In the genomic region with DNA sequence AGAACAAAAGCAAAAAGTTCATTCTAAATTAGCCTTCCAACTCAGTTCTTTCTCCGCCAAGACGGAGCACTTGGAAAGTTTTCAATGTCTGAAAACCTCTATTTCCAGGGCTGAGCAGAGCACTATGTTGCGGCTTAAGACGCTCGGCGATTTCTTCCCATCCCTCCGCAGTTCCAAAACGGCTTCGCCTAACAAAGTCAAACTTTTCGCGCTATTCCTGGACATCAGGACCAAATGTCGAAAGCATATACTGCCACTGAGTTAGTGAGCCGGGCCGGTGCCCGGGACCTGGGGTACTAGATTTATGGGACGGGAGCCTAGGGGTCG, we compare ENCODE assay signal across 8 cellular contexts. TPM values are rescaled to one million over a fixed set of nuclear protein-coding genes. Genes with fewer than 3 reads are reported as not detected.
DNase-seq lines count a peak whose midpoint lies in the region; TF ChIP-seq lines count a peak whose summit lies in the region.

No MANE protein-coding gene starts in this region.

- H3K27ac ChIP-seq in OCI-LY7 (ENCODE audit: low read depth, low read length, poor library complexity, severe bottlenecking) (peak overlapping the region; percentile 80), muscle layer of colon (ENCODE audit: low read depth, low read length) (peak overlapping the region; percentile 90)

- TSS peak; percentile 62 for BruUV-seq in OCI-LY7 (replicated peaks; lab: Mats Ljungman, UMichigan)

- H3K4me1 Mint-ChIP-seq in activated T-cell treated with anti-CD3 and anti-CD28 coated beads, Interleukin-2, amount 50 U/mL, for 24 hours (ENCODE audit: low read depth) = peaks cover 36% of the 10 kb centered on the region

- peaks cover 3% of the 10 kb centered on the region for H3K36me3 Mint-ChIP-seq in activated T-cell treated with anti-CD3 and anti-CD28 coated beads, Interleukin-2, amount 50 U/mL, for 24 hours (ENCODE audit: low read depth)

- POLR2A ChIA-PET in OCI-LY7 (lab: Charles Lee) = interaction anchor here (0.5 to 2.7 kb wide), 21 partner anchors 10 to 1927 kb away, joined by 3 to 14 read pairs (median 4); partner anchors contain the start of gene ITM2B

- no peaks in the 10 kb centered on the region for H3K9me2 ChIP-seq in OCI-LY7 (ENCODE audit: insufficient read depth, low read length)

- DNase-seq in activated T-cell treated with anti-CD3 and anti-CD28 coated beads, Interleukin-2, amount 50 U/mL, for 24 hours = no peak
- DNase-seq in activated T-cell treated with anti-CD3 and anti-CD28 coated beads, Interleukin-2, amount 50 U/mL, for 1 hour = no peak
- DNase-seq in OCI-LY7 (ENCODE audit: low spot score) (no peak), NCI-H1417 treated with DMSO at 0.1 percent for 48 hours (lab: John Stamatoyannopoulos, UW) (no peak), SK-N-DZ (ENCODE audit: low spot score) (no peak)
- no peak for DNase-seq in stimulated activated CD4-positive, alpha-beta T cell treated with anti-CD3 and anti-CD28 coated beads, Interleukin-2, amount 100 ng/mL, for 48 hours

- no peak for TF ChIP-seq CTCF in OCI-LY7 (conservative IDR thresholded peaks at IDR 0.05; ENCODE audit: low read length)

- H3K27me3 ChIP-seq in endocrine pancreas (ENCODE audit: control insufficient read depth, insufficient read depth, low read length) = no peaks in the 10 kb centered on the region
- no peaks in the 10 kb centered on the region for H3K27me3 ChIP-seq in muscle layer of colon (ENCODE audit: control insufficient read depth in 1 of 2, insufficient read depth in 2 of 2, low read length in 2 of 2)

- intact Hi-C loops in OCI-LY7 (cut with micrococcal nuclease; ENCODE audit: unreplicated experiment) = loop anchor here (1.0 to 2.0 kb wide), 4 partner anchors 30 to 228 kb away; no protein-coding TSS in a partner anchor

- H3K9ac ChIP-seq in endocrine pancreas (ENCODE audit: control insufficient read depth, insufficient read depth, low read length) = peak overlapping the region; percentile 78
- peak overlapping the region; percentile 94 for H3K9ac ChIP-seq in muscle layer of colon (ENCODE audit: low read length)

- CTCF ChIA-PET in OCI-LY7 (lab: Charles Lee; ENCODE audit: unreplicated experiment) = interaction anchor here (0.5 to 2.2 kb wide), 3 partner anchors 10 to 30 kb away, joined by 3 to 14 read pairs (median 4); no protein-coding TSS in a partner anchor

- peak overlapping the region; percentile 94 for H3K4me2 ChIP-seq in OCI-LY7 (ENCODE audit: low read length)

- H3K27ac Mint-ChIP-seq in activated T-cell treated with anti-CD3 and anti-CD28 coated beads, Interleukin-2, amount 50 U/mL, for 24 hours = peak overlapping the region; percentile 98

- H3K4me1 ChIP-seq in OCI-LY7 (ENCODE audit: insufficient read depth, low read length, poor library complexity, severe bottlenecking) = peaks cover 65% of the 10 kb centered on the region
- peaks cover 15% of the 10 kb centered on the region for H3K4me1 ChIP-seq in endocrine pancreas (ENCODE audit: control insufficient read depth, insufficient read depth, low read length)
- peaks cover 16% of the 10 kb centered on the region for H3K4me1 ChIP-seq in muscle layer of colon (ENCODE audit: insufficient read depth, low read length)

- no peaks in the 10 kb centered on the region for H4K20me1 ChIP-seq in OCI-LY7 (ENCODE audit: insufficient read depth, low read length)

- H3K79me2 ChIP-seq in OCI-LY7 (ENCODE audit: insufficient read depth, low read depth, low read length) = peaks cover 43% of the 10 kb centered on the region; the same call in 1 of the 2 replicates

- H2AFZ ChIP-seq in OCI-LY7 (ENCODE audit: low read length) = peak overlapping the region; percentile 83

- H3K27me3 Mint-ChIP-seq in activated T-cell treated with anti-CD3 and anti-CD28 coated beads, Interleukin-2, amount 50 U/mL, for 24 hours = no peaks in the 10 kb centered on the region

- H3K36me3 ChIP-seq in OCI-LY7 (ENCODE audit: insufficient read depth, low read length) = no peaks in the 10 kb centered on the region
- no peaks in the 10 kb centered on the region for H3K36me3 ChIP-seq in endocrine pancreas (ENCODE audit: control insufficient read depth, insufficient read depth, low read length)
- no peaks in the 10 kb centered on the region for H3K36me3 ChIP-seq in muscle layer of colon (ENCODE audit: insufficient read depth, low read length)

- H3K4me3 ChIP-seq in OCI-LY7 (ENCODE audit: low read depth, low read length, poor library complexity, severe bottlenecking) (peak overlapping the region; percentile 73), endocrine pancreas (ENCODE audit: control insufficient read depth, insufficient read depth, low read length) (peak overlapping the region; percentile 89), muscle layer of colon (ENCODE audit: low read depth in 1 of 2, low read length in 2 of 2) (peak overlapping the region; percentile 77 to 91)

- H3K4me3 Mint-ChIP-seq in activated T-cell treated with anti-CD3 and anti-CD28 coated beads, Interleukin-2, amount 50 U/mL, for 24 hours = peak overlapping the region; percentile 89

- H3K9me3 ChIP-seq in OCI-LY7 (ENCODE audit: low read length) = peaks cover 4% of the 10 kb centered on the region; the same call in 1 of the 2 replicates
- H3K9me3 ChIP-seq in endocrine pancreas (ENCODE audit: control insufficient read depth, low read length) = no peaks in the 10 kb centered on the region
- H3K9me3 ChIP-seq in muscle layer of colon (ENCODE audit: low read length) = no peaks in the 10 kb centered on the region

- H3K9me3 Mint-ChIP-seq in activated T-cell treated with anti-CD3 and anti-CD28 coated beads, Interleukin-2, amount 50 U/mL, for 24 hours = no peaks in the 10 kb centered on the region

RNA-seq across cellular contexts. Expression of gene RCBTB2, which starts 0.8 kb away (rescaled TPM):
- 4.4 and 9.0 TPM in 2 replicates for total RNA-seq in OCI-LY7 (2014; rRNA removed; shearing (Covaris generic))
- 7.2 and 7.3 TPM in 2 replicates for total RNA-seq in OCI-LY7 (2022)
- polyA plus RNA-seq in SK-N-DZ (2014; cell fraction: cytosol; rRNA removed) = 8.6 and 27.6 TPM in 2 replicates
- polyA plus RNA-seq in SK-N-DZ (2014; cell fraction: nucleus; rRNA removed) = 12.3 and 13.5 TPM in 2 replicates
